33 cellular contexts compared by ENCODE assay signal in the genomic region with DNA sequence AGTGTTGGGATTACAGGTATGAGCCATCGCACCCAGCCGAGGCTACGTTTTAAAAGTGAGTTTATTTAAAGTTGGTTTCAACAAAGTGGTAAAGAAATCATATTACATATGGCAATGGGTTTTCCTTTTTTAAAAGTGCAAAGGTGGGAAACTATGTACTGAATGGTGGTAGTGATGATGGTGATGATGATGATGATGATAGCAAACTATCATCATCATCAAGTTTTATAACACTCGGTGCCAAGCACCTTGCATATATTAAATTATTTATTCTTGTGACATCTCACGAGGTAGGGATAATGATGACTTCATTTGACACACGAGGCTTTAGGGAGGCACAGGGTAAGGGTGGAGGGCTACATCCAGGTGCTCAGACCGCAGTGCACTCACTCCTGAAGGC.
"Had no signal": no experiment of that assay in that cellular context is flagged by ENCODE, and none has a peak within 500 bp of the region (broad histone marks: within the 10 kb centered on the region; RNA-seq: fewer than 3 reads in every experiment).

No MANE protein-coding gene starts in this region.

- H3K27ac ChIP-seq: ascending aorta, cardiac muscle cell, SK-N-MC had no signal

- H3K27ac Mint-ChIP-seq: activated CD4-positive, alpha-beta T cell treated with anti-CD3 and anti-CD28 coated beads for 36 hours; activated CD4-positive, alpha-beta T cell treated with anti-CD3 and anti-CD28 coated beads, Interleukin-2, amount 10 ng/mL, durations not matched to agents 7 days and 5 days; activated CD8-positive, alpha-beta T cell treated with anti-CD3 and anti-CD28 coated beads, Interleukin-2, amount 10 ng/mL, durations not matched to agents 7 days and 5 days; activated naive CD4-positive, alpha-beta T cell treated with anti-CD3 and anti-CD28 coated beads, Interleukin-2, amount 50 U/mL, for 24 hours; activated naive CD8-positive, alpha-beta T cell treated with anti-CD3 and anti-CD28 coated beads, Interleukin-2, amount 10 ng/mL, durations not matched to agents 7 days and 5 days; activated T-cell treated with anti-CD3 and anti-CD28 coated beads, Interleukin-2, amount 50 U/mL, for 24 hours; activated T-helper 2 cell treated with anti-CD3 and anti-CD28 coated beads, Interferon-gamma antibody, Interleukin-2, Interleukin-4, amounts not matched to agents 10 μg/mL and 5 μg/mL and 100 μg/mL, durations not matched to agents 14 hours and 24 hours and 36 hours; T-helper 1 cell treated with Interleukin-12 subunit alpha and Interleukin-12 subunit beta and Interleukin-4 antibody, amounts not matched to agents 30 μg/mL and 1 μg/mL, for 36 hours; T-helper 2 cell treated with Interferon-gamma antibody and Interleukin-4, amounts not matched to agents 5 μg/mL and 100 μg/mL, for 36 hours; WTC11 had no signal

- H3K4me3 ChIP-seq: ascending aorta, cardiac muscle cell, MG63, SJCRH30, SK-N-MC had no signal

- H3K27me3 ChIP-seq: ascending aorta, cardiac muscle cell, MG63, SJCRH30 had no signal

- H3K27me3 Mint-ChIP-seq: activated CD4-positive, alpha-beta T cell treated with anti-CD3 and anti-CD28 coated beads for 36 hours; activated naive CD4-positive, alpha-beta T cell treated with anti-CD3 and anti-CD28 coated beads, Interleukin-2, amount 50 U/mL, for 24 hours; activated T-cell treated with anti-CD3 and anti-CD28 coated beads, Interleukin-2, amount 50 U/mL, for 24 hours had no signal

- H3K9me3 Mint-ChIP-seq: activated CD4-positive, alpha-beta T cell treated with anti-CD3 and anti-CD28 coated beads, Interleukin-2, amount 10 ng/mL, durations not matched to agents 7 days and 5 days; activated naive CD4-positive, alpha-beta T cell treated with anti-CD3 and anti-CD28 coated beads, Interleukin-2, amount 50 U/mL, for 24 hours; activated naive CD8-positive, alpha-beta T cell treated with anti-CD3 and anti-CD28 coated beads, Interleukin-2, amount 10 ng/mL, durations not matched to agents 7 days and 5 days; activated T-cell treated with anti-CD3 and anti-CD28 coated beads, Interleukin-2, amount 50 U/mL, for 24 hours; activated T-helper 2 cell treated with anti-CD3 and anti-CD28 coated beads, Interferon-gamma antibody, Interleukin-2, Interleukin-4, amounts not matched to agents 10 μg/mL and 5 μg/mL and 100 μg/mL, durations not matched to agents 14 hours and 24 hours and 36 hours; central memory CD8-positive, alpha-beta T cell; T-helper 1 cell treated with Interleukin-12 subunit alpha and Interleukin-12 subunit beta and Interleukin-4 antibody, amounts not matched to agents 30 μg/mL and 1 μg/mL, for 36 hours; T-helper 2 cell treated with Interferon-gamma antibody and Interleukin-4, amounts not matched to agents 5 μg/mL and 100 μg/mL, for 36 hours; WTC11 had no signal

- H3K36me3 ChIP-seq: ascending aorta, cardiac muscle cell, MG63, SJCRH30 had no signal

- H3K36me3 Mint-ChIP-seq: activated naive CD4-positive, alpha-beta T cell treated with anti-CD3 and anti-CD28 coated beads, Interleukin-2, amount 50 U/mL, for 24 hours; activated naive CD8-positive, alpha-beta T cell treated with anti-CD3 and anti-CD28 coated beads, Interleukin-2, amount 10 ng/mL, durations not matched to agents 7 days and 5 days; WTC11 had no signal

- H3K4me1 Mint-ChIP-seq: activated CD4-positive, alpha-beta T cell treated with anti-CD3 and anti-CD28 coated beads for 36 hours; activated CD4-positive, alpha-beta T cell treated with anti-CD3 and anti-CD28 coated beads, Interleukin-2, amount 10 ng/mL, durations not matched to agents 7 days and 5 days; activated naive CD4-positive, alpha-beta T cell treated with anti-CD3 and anti-CD28 coated beads, Interleukin-2, amount 50 U/mL, for 24 hours; activated naive CD8-positive, alpha-beta T cell treated with anti-CD3 and anti-CD28 coated beads, Interleukin-2, amount 10 ng/mL, durations not matched to agents 7 days and 5 days; central memory CD8-positive, alpha-beta T cell; WTC11 had no signal

- ATAC-seq: activated CD4-positive, alpha-beta T cell treated with anti-CD3 and anti-CD28 coated beads for 36 hours; activated CD4-positive, CD25-positive, alpha-beta regulatory T cell treated with anti-CD3 and anti-CD28 coated beads, Interleukin-2, amount 50 U/mL, for 24 hours; activated CD8-positive, alpha-beta T cell treated with anti-CD3 and anti-CD28 coated beads, Interleukin-2, amount 10 ng/mL, durations not matched to agents 7 days and 5 days; PC-3; WTC11 had no signal

- H3K9me3 ChIP-seq: ascending aorta, MG63, SJCRH30 had no signal

- DNase-seq: activated CD4-positive, alpha-beta T cell treated with anti-CD3 and anti-CD28 coated beads for 36 hours; activated CD4-positive, alpha-beta T cell treated with anti-CD3 and anti-CD28 coated beads, Interleukin-2, amount 10 ng/mL, durations not matched to agents 7 days and 5 days; activated CD4-positive, alpha-beta T cell treated with anti-CD3 and anti-CD28 coated beads, Interleukin-2, amount 50 U/mL, for 48 hours; activated CD8-positive, alpha-beta T cell treated with anti-CD3 and anti-CD28 coated beads, Interleukin-2, amount 10 ng/mL, durations not matched to agents 7 days and 5 days; activated gamma-delta T cell; activated naive CD4-positive, alpha-beta T cell treated with Interleukin-2 at 50 U/mL for 16 hours; activated naive CD8-positive, alpha-beta T cell treated with anti-CD3 and anti-CD28 coated beads, Interleukin-2, amount 10 ng/mL, durations not matched to agents 7 days and 5 days; activated T-cell treated with anti-CD3 and anti-CD28 coated beads, Interleukin-2, amount 50 U/mL, for 24 hours; amygdala; Kasumi-1; MG63; NCI-H1048; NCI-H1105 treated with DMSO at 0.1 percent for 48 hours; NCI-H1436; NCI-H1694; NCI-H1930; NCI-H2081 treated with DMSO at 0.1 percent for 48 hours; NCI-H345; NCI-H524 treated with DMSO at 0.1 percent for 48 hours; NK-92 treated with Interleukin-12 subunit alpha and Interleukin-12 subunit beta, amount 100 ng/mL, for 24 hours; PC-3; SHP77 had no signal

- H3K4me3 Mint-ChIP-seq: activated CD4-positive, alpha-beta T cell treated with anti-CD3 and anti-CD28 coated beads for 36 hours; activated CD4-positive, alpha-beta T cell treated with anti-CD3 and anti-CD28 coated beads, Interleukin-2, amount 10 ng/mL, durations not matched to agents 7 days and 5 days; activated CD8-positive, alpha-beta T cell treated with anti-CD3 and anti-CD28 coated beads, Interleukin-2, amount 10 ng/mL, durations not matched to agents 7 days and 5 days; activated naive CD4-positive, alpha-beta T cell treated with anti-CD3 and anti-CD28 coated beads, Interleukin-2, amount 50 U/mL, for 24 hours; activated naive CD8-positive, alpha-beta T cell treated with anti-CD3 and anti-CD28 coated beads, Interleukin-2, amount 10 ng/mL, durations not matched to agents 7 days and 5 days; activated T-cell treated with anti-CD3 and anti-CD28 coated beads, Interleukin-2, amount 50 U/mL, for 24 hours; central memory CD8-positive, alpha-beta T cell; T-helper 1 cell treated with Interleukin-12 subunit alpha and Interleukin-12 subunit beta and Interleukin-4 antibody, amounts not matched to agents 30 μg/mL and 1 μg/mL, for 36 hours; T-helper 2 cell treated with Interferon-gamma antibody and Interleukin-4, amounts not matched to agents 5 μg/mL and 100 μg/mL, for 36 hours; WTC11 had no signal
